8 cellular contexts compared by ENCODE assay signal in the genomic region with DNA sequence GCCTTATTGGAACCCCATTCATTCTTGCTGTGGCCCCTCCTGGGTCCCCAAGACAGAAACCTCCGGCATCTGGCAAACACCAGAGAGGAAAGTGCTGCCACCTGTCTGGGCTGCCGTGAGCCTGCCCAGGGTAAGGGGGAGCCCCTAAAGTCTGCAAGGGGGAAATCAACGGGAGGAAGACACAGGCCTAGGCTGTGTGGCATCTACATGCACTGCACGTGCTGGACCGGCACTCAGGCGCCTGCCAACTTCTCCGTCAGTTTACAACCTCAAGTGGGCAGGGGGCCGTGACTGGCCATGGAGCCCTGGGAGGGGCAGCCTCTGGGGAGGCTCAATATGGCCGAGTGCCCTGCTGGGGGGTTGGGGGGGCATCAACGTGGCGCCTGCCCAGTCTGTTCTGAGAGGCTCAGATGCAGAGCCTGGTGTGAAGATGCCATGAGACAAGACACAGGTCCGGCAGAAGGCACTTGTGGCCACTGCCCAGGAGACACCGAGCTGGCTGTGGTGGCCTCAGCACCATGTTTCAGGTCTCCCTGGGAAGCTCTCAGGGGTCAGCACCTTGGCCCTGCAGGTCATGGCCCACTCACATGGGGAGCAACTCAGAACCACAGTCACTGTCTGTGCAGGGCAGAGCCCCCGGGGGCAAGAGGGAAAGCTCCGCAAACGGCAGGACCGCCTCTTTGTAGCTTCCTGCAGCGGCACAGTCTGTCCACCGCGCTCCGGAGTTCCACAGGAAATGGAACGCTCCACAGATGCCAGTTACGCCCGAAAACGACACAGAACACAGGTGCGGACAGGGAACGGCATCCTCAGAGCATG. TPM values are rescaled to one million over a fixed set of nuclear protein-coding genes. Genes with fewer than 3 reads are reported as not detected.
DNase-seq lines count a peak whose midpoint lies in the region; ATAC-seq, FAIRE-seq and TF ChIP-seq lines count a peak whose summit lies in the region.

No MANE protein-coding gene starts in this region.

- H3K18ac ChIP-seq in mesenchymal stem cell (ENCODE audit: low read depth in 1 of 2, low read length in 2 of 2) = no peak overlapping the region

- 0 out of 2 replicates have a peak, but pooled peaks cover 3% of the 10 kb centered on the region for H3K9me3 Mint-ChIP-seq in WTC11

- H3K14ac ChIP-seq in mesenchymal stem cell (ENCODE audit: low read length in 2 of 2) = no peak overlapping the region

- no peak overlapping the region for H2BK120ac ChIP-seq in mesenchymal stem cell (ENCODE audit: low read depth, low read length)

- H3K4me2 ChIP-seq in mesenchymal stem cell (ENCODE audit: low read length, poor library complexity, severe bottlenecking) = no peak overlapping the region

- H3K4me3 Mint-ChIP-seq in WTC11 = no peak overlapping the region

- no peak overlapping the region for H3K23ac ChIP-seq in mesenchymal stem cell (ENCODE audit: low read length in 2 of 2)

- H3K9ac ChIP-seq in skeletal muscle tissue (ENCODE audit: low read depth in 1 of 3, low read length in 3 of 3) (peak overlapping the region; percentile 46 to 99 (median 57)), mesenchymal stem cell (ENCODE audit: low read length) (no peak overlapping the region)

- POLR2A ChIA-PET in WTC11 (lab: Charles Lee) = no interaction called here

- no peak for TF ChIP-seq EP300 in gastroesophageal sphincter (IDR thresholded peaks at IDR 0.05)

- FAIRE-seq in H54 (lab: Jason Lieb, UNC) = no peak

- peaks cover 0 to 37% of the 10 kb centered on the region in 2 donors for H3K36me3 ChIP-seq in gastroesophageal sphincter
- peaks cover 25 to 38% (median 30%) of the 10 kb centered on the region in 3 donors for H3K36me3 ChIP-seq in skeletal muscle tissue (ENCODE audit: control insufficient read depth in 3 of 3, insufficient read depth in 3 of 3, low read length in 3 of 3)
- peaks cover 36 to 80% of the 10 kb centered on the region in 2 experiments for H3K36me3 ChIP-seq in mesenchymal stem cell (ENCODE audit: control insufficient read depth in 1 of 2, insufficient read depth in 2 of 2, low read depth in 1 of 2, low read length in 2 of 2)

- no peak overlapping the region for H4K8ac ChIP-seq in mesenchymal stem cell (ENCODE audit: low read length)

- ATAC-seq in WTC11 (no peak), gastroesophageal sphincter (peak; percentile 2)

- TF ChIP-seq POLR2A in gastroesophageal sphincter (IDR thresholded peaks at IDR 0.05) (no peak), H54 (IDR thresholded peaks at IDR 0.05; ENCODE audit: low read depth, low read length) (no peak)

- H3K27ac ChIP-seq in gastroesophageal sphincter (peak overlapping the region in 3 of 4 donors; percentile 95 to 97 (median 95)), skeletal muscle tissue (ENCODE audit: low read depth, low read length) (peak overlapping the region; percentile 99), mesenchymal stem cell (ENCODE audit: low read length, poor library complexity, severe bottlenecking) (no peak overlapping the region)

- TF ChIP-seq CTCF in WTC11 (IDR thresholded peaks at IDR 0.05) = no peak
- TF ChIP-seq CTCF in gastroesophageal sphincter (IDR thresholded peaks at IDR 0.05) = no peak

- H3K4me3 ChIP-seq in gastroesophageal sphincter = no peak overlapping the region
- H3K4me3 ChIP-seq in skeletal muscle tissue (ENCODE audit: low read length in 3 of 3) = peak overlapping the region; percentile 49 to 86 (median 54)
- no peak overlapping the region for H3K4me3 ChIP-seq in mesenchymal stem cell (ENCODE audit: insufficient read depth in 1 of 2, low read depth in 1 of 2, low read length in 2 of 2)

- 0 to 10% methylated on average over 2 to 4 of the region's 27 CpGs for WGBS in gastroesophageal sphincter (ENCODE audit: low coverage in 1 of 2), 2 donors
- WGBS in mesenchymal stem cell = 91% methylated on average over 27 of the region's 27 CpGs

- H3K4me1 ChIP-seq in gastroesophageal sphincter (peaks cover 2 to 84% (median 54%) of the 10 kb centered on the region in 3 donors), skeletal muscle tissue (ENCODE audit: control insufficient read depth in 3 of 3, insufficient read depth in 3 of 3, low read length in 3 of 3) (peaks cover 72 to 94% (median 74%) of the 10 kb centered on the region in 3 donors), mesenchymal stem cell (ENCODE audit: control insufficient read depth, insufficient read depth, low read depth, low read length) (peaks cover 45% of the 10 kb centered on the region)

- DNase-seq in DMS53 (lab: John Stamatoyannopoulos, UW) (peak; percentile 73), WTC11 (ENCODE audit: low spot score) (no peak), H54 (ENCODE audit: insufficient read length, low spot score) (no peak), AG20443 (ENCODE audit: low spot score) (no peak), mesenchymal stem cell (no peak), SKM-1 treated with dmso at 0.1 percent for 144 hours (lab: John Stamatoyannopoulos, UW; ENCODE audit: unreplicated experiment) (no peak)

- H2AFZ ChIP-seq in mesenchymal stem cell (ENCODE audit: low read depth, low read length) = no peak overlapping the region

- no peak overlapping the region for H4K91ac ChIP-seq in mesenchymal stem cell (ENCODE audit: low read length)

- H3K27me3 Mint-ChIP-seq in WTC11 (ENCODE audit: low read depth) = no peaks in the 10 kb centered on the region

- H3K79me1 ChIP-seq in mesenchymal stem cell (replicated peaks; ENCODE audit: low read length, poor library complexity, severe bottlenecking) = peaks cover 33% of the 10 kb centered on the region

- H3K27me3 ChIP-seq in gastroesophageal sphincter (no peaks in the 10 kb centered on the region), skeletal muscle tissue (ENCODE audit: control insufficient read depth in 3 of 3, insufficient read depth in 3 of 3, low read length in 3 of 3) (no peaks in the 10 kb centered on the region), mesenchymal stem cell (ENCODE audit: control insufficient read depth in 1 of 2, insufficient read depth in 1 of 2, low read length in 2 of 2) (no peaks in the 10 kb centered on the region)

- no peaks in the 10 kb centered on the region for H3K9me3 ChIP-seq in gastroesophageal sphincter
- no peaks in the 10 kb centered on the region for H3K9me3 ChIP-seq in skeletal muscle tissue (ENCODE audit: control insufficient read depth in 3 of 3, low read length in 3 of 3)
- no peaks in the 10 kb centered on the region for H3K9me3 ChIP-seq in mesenchymal stem cell (ENCODE audit: control insufficient read depth, low read length)

- H3K27ac Mint-ChIP-seq in WTC11 = peak overlapping the region; percentile 91; the same call in 1 of the 2 replicates

- H2BK5ac ChIP-seq in mesenchymal stem cell (ENCODE audit: low read depth, low read length, poor library complexity, severe bottlenecking) = no peak overlapping the region

- H2BK12ac ChIP-seq in mesenchymal stem cell (ENCODE audit: low read length in 2 of 2) = no peak overlapping the region

- H3K4me1 Mint-ChIP-seq in WTC11 = peaks cover 16% of the 10 kb centered on the region

- CTCF ChIA-PET in WTC11 (lab: Charles Lee) = no interaction called here

- H3K36me3 Mint-ChIP-seq in WTC11 = peaks cover 11% of the 10 kb centered on the region

- H2AK5ac ChIP-seq in mesenchymal stem cell (ENCODE audit: low read length, severe bottlenecking) = no peak overlapping the region

- no peak overlapping the region for H3K4ac ChIP-seq in mesenchymal stem cell (ENCODE audit: low read depth in 1 of 2, low read length in 2 of 2)

- no peak overlapping the region for H2BK15ac ChIP-seq in mesenchymal stem cell (ENCODE audit: low read depth, poor library complexity, severe bottlenecking)

TF ChIP-seq in WTC11, 78 proteins besides CTCF, POLR2A, EP300 and RAD21:
- TF ChIP-seq ZBTB21 (CRISPR knock-in tag; IDR thresholded peaks at IDR 0.05; ENCODE audit: borderline replicate concordance) (no peak), TEAD4 (CRISPR knock-in tag; IDR thresholded peaks at IDR 0.05) (no peak), ZNF138 (CRISPR knock-in tag; conservative IDR thresholded peaks at IDR 0.05) (no peak), NR3C1 (CRISPR knock-in tag; conservative IDR thresholded peaks at IDR 0.05; ENCODE audit: low read depth) (no peak)
- TF ChIP-seq, protein P1, sequence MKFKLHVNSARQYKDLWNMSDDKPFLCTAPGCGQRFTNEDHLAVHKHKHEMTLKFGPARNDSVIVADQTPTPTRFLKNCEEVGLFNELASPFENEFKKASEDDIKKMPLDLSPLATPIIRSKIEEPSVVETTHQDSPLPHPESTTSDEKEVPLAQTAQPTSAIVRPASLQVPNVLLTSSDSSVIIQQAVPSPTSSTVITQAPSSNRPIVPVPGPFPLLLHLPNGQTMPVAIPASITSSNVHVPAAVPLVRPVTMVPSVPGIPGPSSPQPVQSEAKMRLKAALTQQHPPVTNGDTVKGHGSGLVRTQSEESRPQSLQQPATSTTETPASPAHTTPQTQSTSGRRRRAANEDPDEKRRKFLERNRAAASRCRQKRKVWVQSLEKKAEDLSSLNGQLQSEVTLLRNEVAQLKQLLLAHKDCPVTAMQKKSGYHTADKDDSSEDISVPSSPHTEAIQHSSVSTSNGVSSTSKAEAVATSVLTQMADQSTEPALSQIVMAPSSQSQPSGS (CRISPR knock-in tag; IDR thresholded peaks at IDR 0.05; ENCODE audit: borderline replicate concordance, low read depth) = no peak
- TF ChIP-seq, protein P2, sequence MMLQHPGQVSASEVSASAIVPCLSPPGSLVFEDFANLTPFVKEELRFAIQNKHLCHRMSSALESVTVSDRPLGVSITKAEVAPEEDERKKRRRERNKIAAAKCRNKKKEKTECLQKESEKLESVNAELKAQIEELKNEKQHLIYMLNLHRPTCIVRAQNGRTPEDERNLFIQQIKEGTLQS (CRISPR knock-in tag; conservative IDR thresholded peaks at IDR 0.05) = no peak
TF ChIP-seq in WTC11: peak in this region for 0.

RNA-seq across cellular contexts. Expression of a gene that starts 8.4 kb away (rescaled TPM):
- 46.8 to 51.2 TPM (median 48.0 TPM) in 3 replicates for total RNA-seq in WTC11 (2021)
- total RNA-seq in gastroesophageal sphincter = 10 to 100 TPM; 19.8 to 27.7 (median 22.6) TPM
- total RNA-seq in skeletal muscle tissue = 15.7 TPM
- polyA plus RNA-seq in mesenchymal stem cell (2013, experiment 1 of 2) = 21.1 TPM
- 20.1 TPM for polyA plus RNA-seq in mesenchymal stem cell (2013, experiment 2 of 2)

RNA-seq across cellular contexts. Expression of a gene that starts 21.9 kb away (rescaled TPM):
- 19.9 to 23.3 TPM (median 20.5 TPM) in 3 replicates for total RNA-seq in WTC11 (2021)
- 10 to 100 TPM in 2 of 4 donors, 1 to 10 TPM in 2; 9.0 to 13.8 (median 10.0) TPM for total RNA-seq in gastroesophageal sphincter
- 8.9 TPM for total RNA-seq in skeletal muscle tissue
- 12.2 TPM for polyA plus RNA-seq in mesenchymal stem cell (2013, experiment 1 of 2)
- 11.7 TPM for polyA plus RNA-seq in mesenchymal stem cell (2013, experiment 2 of 2)

RNA-seq across cellular contexts. Expression of a gene that starts 31.6 kb away (rescaled TPM):
- total RNA-seq in WTC11 (2021) = 4.6 to 6.2 TPM (median 4.8 TPM) in 3 replicates
- total RNA-seq in gastroesophageal sphincter = 1 to 10 TPM in 2 of 4 donors, under 1 TPM in 2; 0.62 to 4.6 (median 1.9) TPM
- total RNA-seq in skeletal muscle tissue = 1.0 TPM
- 2.8 TPM for polyA plus RNA-seq in mesenchymal stem cell (2013, experiment 1 of 2)
- polyA plus RNA-seq in mesenchymal stem cell (2013, experiment 2 of 2) = 2.2 TPM

RNA-seq across cellular contexts. Expression of a gene that starts 33.1 kb away (rescaled TPM):
- total RNA-seq in WTC11 (2021) (79.4 to 84.6 TPM (median 80.5 TPM) in 3 replicates), gastroesophageal sphincter (10 to 100 TPM; 53.7 to 73.0 (median 67.6) TPM), skeletal muscle tissue (55.8 TPM)
- polyA plus RNA-seq in mesenchymal stem cell (2013, experiment 1 of 2) = 31.5 TPM
- polyA plus RNA-seq in mesenchymal stem cell (2013, experiment 2 of 2) = 30.9 TPM

RNA-seq across cellular contexts. Expression of a gene that starts 52.9 kb away (rescaled TPM):
- 28.5 to 31.5 TPM (median 29.6 TPM) in 3 replicates for total RNA-seq in WTC11 (2021)
- 10 to 100 TPM; 44.7 to 70.6 (median 47.6) TPM for total RNA-seq in gastroesophageal sphincter
- total RNA-seq in skeletal muscle tissue = 30.3 TPM
- polyA plus RNA-seq in mesenchymal stem cell (2013, experiment 1 of 2) = 25.4 TPM
- polyA plus RNA-seq in mesenchymal stem cell (2013, experiment 2 of 2) = 25.9 TPM

Comparison
In these comparisons a context has a peak if more than half of its experiments do, and no peak if none do; other contexts are left out.
1. H3K4me3 ChIP-seq: peak in skeletal muscle tissue (3 of 3); none in gastroesophageal sphincter (0 of 2) and mesenchymal stem cell (0 of 2).